ENCODE assay signal across 20 cellular contexts in the genomic region with DNA sequence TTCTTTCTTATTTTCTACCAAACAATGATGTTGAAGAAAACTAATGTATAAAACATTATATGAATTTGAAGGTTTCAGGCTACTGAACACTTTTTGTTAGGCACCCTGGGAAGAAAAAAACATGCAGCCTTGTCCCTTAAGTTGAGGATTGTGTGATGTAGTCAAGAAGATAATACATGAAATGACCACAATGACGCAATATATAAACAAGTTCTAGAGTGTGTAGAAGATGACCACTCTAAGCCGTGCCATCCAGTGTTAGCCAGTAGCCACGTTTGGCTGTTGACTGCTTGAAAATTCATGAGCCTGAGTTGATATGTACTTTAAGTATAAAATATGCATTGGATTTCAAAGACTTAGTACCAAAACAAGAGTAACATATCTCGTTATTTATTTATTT.
"Had no signal": no experiment of that assay in that cellular context is flagged by ENCODE, and none has a peak within 500 bp of the region (broad histone marks: within the 10 kb centered on the region; RNA-seq: fewer than 3 reads in every experiment).

No MANE protein-coding gene starts in this region.

- H3K36me3 ChIP-seq: esophagus muscularis mucosa, lower lobe of right lung, sigmoid colon, tibial artery, WERI-Rb-1 had no signal

- H3K9me3 Mint-ChIP-seq: activated T-cell treated with anti-CD3 and anti-CD28 coated beads, Interleukin-2, amount 50 U/mL, for 72 hours; dendritic cell treated with granulocyte-macrophage colony-stimulating factor and Interleukin-4, amounts not matched to agents 40 ng/mL and 50 ng/mL, for 4 days; mesothelial cell of epicardium; nephron had no signal

- H3K4me2 ChIP-seq: hepatocyte had no signal

- H3K27me3 Mint-ChIP-seq: dendritic cell treated with granulocyte-macrophage colony-stimulating factor and Interleukin-4, amounts not matched to agents 40 ng/mL and 50 ng/mL, for 4 days had no signal

- H2AFZ ChIP-seq: hepatocyte had no signal

- DNase-seq: activated CD4-positive, alpha-beta T cell treated with anti-CD3 and anti-CD28 coated beads, Interleukin-2, amount 50 U/mL, for 4 hours; activated effector memory CD4-positive, alpha-beta T cell treated with anti-CD3 and anti-CD28 coated beads, Interleukin-2, amount 50 U/mL, for 16 hours; activated naive CD4-positive, alpha-beta T cell treated with anti-CD3 and anti-CD28 coated beads, Interleukin-2, amount 50 U/mL, for 16 hours; activated T-cell treated with anti-CD3 and anti-CD28 coated beads, Interleukin-2, amount 50 U/mL, for 72 hours; effector CD8-positive, alpha-beta T cell; lower lobe of right lung; sigmoid colon; spleen; stimulated activated naive CD4-positive, alpha-beta T cell treated with Interleukin-2 at 50 U/mL for 16 hours; substantia nigra; T-helper 2 cell; tibial artery; WERI-Rb-1 had no signal

- H3K4me3 ChIP-seq: esophagus muscularis mucosa, hepatocyte, lower lobe of right lung, sigmoid colon, spleen, tibial artery had no signal

- H3K27ac ChIP-seq: esophagus muscularis mucosa, hepatocyte, lower lobe of right lung, sigmoid colon, tibial artery, WERI-Rb-1 had no signal

- FAIRE-seq: keratinocyte, urothelium cell line had no signal

- H3K4me1 Mint-ChIP-seq: nephron had no signal

- H3K27ac Mint-ChIP-seq: activated T-cell treated with anti-CD3 and anti-CD28 coated beads, Interleukin-2, amount 50 U/mL, for 72 hours; dendritic cell treated with granulocyte-macrophage colony-stimulating factor and Interleukin-4, amounts not matched to agents 40 ng/mL and 50 ng/mL, for 4 days; mesothelial cell of epicardium; nephron had no signal

- H3K9me3 ChIP-seq: esophagus muscularis mucosa, lower lobe of right lung, sigmoid colon, spleen, tibial artery had no signal

- H3K4me3 Mint-ChIP-seq: activated T-cell treated with anti-CD3 and anti-CD28 coated beads, Interleukin-2, amount 50 U/mL, for 72 hours; dendritic cell treated with granulocyte-macrophage colony-stimulating factor and Interleukin-4, amounts not matched to agents 40 ng/mL and 50 ng/mL, for 4 days; mesothelial cell of epicardium; nephron had no signal

- H3K27me3 ChIP-seq: esophagus muscularis mucosa, hepatocyte, sigmoid colon, spleen, tibial artery had no signal

- ATAC-seq: activated T-cell treated with anti-CD3 and anti-CD28 coated beads, Interleukin-2, amount 50 U/mL, for 72 hours; lower lobe of right lung had no signal
